In genomic region chr7:156456503-156457115, GRCh38 we compare ENCODE assay signal across 26 cellular contexts.
A peak's percentile ranks its signal among the peaks of the same experiment; 100 is the strongest.
DNase-seq lines count a peak whose midpoint lies in the region; TF ChIP-seq lines count a peak whose summit lies in the region.
"Had no signal": no experiment of that assay in that cellular context is flagged by ENCODE, and none has a peak within 500 bp of the region (broad histone marks: within the 10 kb centered on the region; RNA-seq: fewer than 3 reads in every experiment).

No MANE protein-coding gene starts in this region.

- H3K4me2 ChIP-seq in mesendoderm (ENCODE audit: low read length): no peak overlapping the region

- no peak overlapping the region for H2BK5ac ChIP-seq in mesendoderm (ENCODE audit: low read length)

- H3K4me3 ChIP-seq in epithelial cell of proximal tubule (ENCODE audit: low read depth, low read length) (no peak overlapping the region), mesendoderm (ENCODE audit: low read length) (no peak overlapping the region)
- H3K4me3 ChIP-seq: breast epithelium, psoas muscle had no signal

- H3K9ac ChIP-seq in mesendoderm (ENCODE audit: low read length): no peak overlapping the region

- no peak overlapping the region for H3K18ac ChIP-seq in mesendoderm (ENCODE audit: low read length)

- H3K27ac ChIP-seq in mesendoderm (ENCODE audit: low read depth, low read length): no peak overlapping the region
- H3K27ac ChIP-seq: 22Rv1, breast epithelium, C4-2B, psoas muscle had no signal

- H3K27me3 ChIP-seq in mesendoderm (ENCODE audit: insufficient read depth, low read length, poor library complexity): no peaks in the 10 kb centered on the region
- H3K27me3 ChIP-seq: breast epithelium had no signal

- no peak overlapping the region for H4K5ac ChIP-seq in mesendoderm (ENCODE audit: low read length)

- no peak overlapping the region for H3K23ac ChIP-seq in mesendoderm (ENCODE audit: low read length)

- no peak overlapping the region for H2BK15ac ChIP-seq in mesendoderm (replicated peaks; ENCODE audit: low read depth)

- no peaks in the 10 kb centered on the region for H3K4me1 ChIP-seq in mesendoderm (ENCODE audit: control insufficient read depth, low read depth, low read length)
- H3K4me1 ChIP-seq: breast epithelium, Caco-2, psoas muscle had no signal

- no peak overlapping the region for H3K56ac ChIP-seq in mesendoderm (ENCODE audit: low read length)

- DNase-seq in activated CD8-positive, alpha-beta memory T cell treated with anti-CD3 and anti-CD28 coated beads for 24 hours: peak; percentile 24
- DNase-seq in activated CD8-positive, alpha-beta memory T cell treated with anti-CD3 and anti-CD28 coated beads, Interleukin-2, amount 50 U/mL, for 48 hours: no peak
- DNase-seq in epithelial cell of proximal tubule (ENCODE audit: low read depth) (peak; percentile 27), mesendoderm (peak; percentile 36), NCI-H2107 treated with DMSO at 0.1 percent for 48 hours (lab: John Stamatoyannopoulos, UW; ENCODE audit: unreplicated experiment) (no peak), SKM-1 (lab: John Stamatoyannopoulos, UW; ENCODE audit: unreplicated experiment) (no peak), NCI-H146 treated with DMSO at 0.1 percent for 48 hours (lab: John Stamatoyannopoulos, UW; ENCODE audit: unreplicated experiment) (no peak), head of caudate nucleus (no peak)
- DNase-seq: activated CD4-positive, alpha-beta T cell treated with anti-CD3 and anti-CD28 coated beads for 4 hours; activated effector memory CD4-positive, alpha-beta T cell treated with anti-CD3 and anti-CD28 coated beads, Interleukin-2, amount 50 U/mL, for 16 hours; Caco-2; DND-41; GOT3; KBM-7; naive thymus-derived CD4-positive, alpha-beta T cell; NCI-H1092; NCI-H187; NCI-H345; NCI-H774; psoas muscle; SIG-M5; stimulated activated naive B cell treated with anti-CD40 and anti-IgM and Interleukin-4, amounts not matched to agents 10 μg/mL and 1 μg/mL and 100 μg/mL, for 72 hours; substantia nigra had no signal

- no peak overlapping the region for H3K4ac ChIP-seq in mesendoderm (ENCODE audit: low read depth, low read length)

- intact Hi-C loops in head of caudate nucleus (cut with DNase I): no loop called here

- no peak overlapping the region for H2BK120ac ChIP-seq in mesendoderm (ENCODE audit: low read depth, low read length)

- no peak for TF ChIP-seq CTCF in epithelial cell of proximal tubule (conservative IDR thresholded peaks at IDR 0.05; ENCODE audit: low read depth, low read length)

- no peaks in the 10 kb centered on the region for H3K79me2 ChIP-seq in mesendoderm (ENCODE audit: control insufficient read depth, insufficient read depth, low read length)

- H2AK5ac ChIP-seq in mesendoderm (ENCODE audit: low read length): no peak overlapping the region

- H4K8ac ChIP-seq in mesendoderm (ENCODE audit: low read depth, low read length): no peak overlapping the region

- WGBS in mesendoderm (ENCODE audit: extremely low coverage, insufficient coverage, low lambda C conversion rate): no CpG with 5 or more reads among the region's 11 CpGs

- no peaks in the 10 kb centered on the region for H3K36me3 ChIP-seq in mesendoderm (ENCODE audit: control insufficient read depth, insufficient read depth, low read length)
- H3K36me3 ChIP-seq: breast epithelium had no signal

- no peaks in the 10 kb centered on the region for H3K79me1 ChIP-seq in mesendoderm (ENCODE audit: low read length)

Comparison
In these comparisons a context has a peak if more than half of its experiments do, and no peak if none do; other contexts are left out.
1. DNase-seq: peak in activated CD8-positive, alpha-beta memory T cell treated with anti-CD3 and anti-CD28 coated beads for 24 hours (single experiment), epithelial cell of proximal tubule (single experiment) and mesendoderm (single experiment); none in activated CD8-positive, alpha-beta memory T cell treated with anti-CD3 and anti-CD28 coated beads, Interleukin-2, amount 50 U/mL, for 48 hours (single experiment), NCI-H2107 treated with DMSO at 0.1 percent for 48 hours (single experiment), SKM-1 (single experiment), NCI-H146 treated with DMSO at 0.1 percent for 48 hours (single experiment) and head of caudate nucleus (0 of 42).